In the genomic region with DNA sequence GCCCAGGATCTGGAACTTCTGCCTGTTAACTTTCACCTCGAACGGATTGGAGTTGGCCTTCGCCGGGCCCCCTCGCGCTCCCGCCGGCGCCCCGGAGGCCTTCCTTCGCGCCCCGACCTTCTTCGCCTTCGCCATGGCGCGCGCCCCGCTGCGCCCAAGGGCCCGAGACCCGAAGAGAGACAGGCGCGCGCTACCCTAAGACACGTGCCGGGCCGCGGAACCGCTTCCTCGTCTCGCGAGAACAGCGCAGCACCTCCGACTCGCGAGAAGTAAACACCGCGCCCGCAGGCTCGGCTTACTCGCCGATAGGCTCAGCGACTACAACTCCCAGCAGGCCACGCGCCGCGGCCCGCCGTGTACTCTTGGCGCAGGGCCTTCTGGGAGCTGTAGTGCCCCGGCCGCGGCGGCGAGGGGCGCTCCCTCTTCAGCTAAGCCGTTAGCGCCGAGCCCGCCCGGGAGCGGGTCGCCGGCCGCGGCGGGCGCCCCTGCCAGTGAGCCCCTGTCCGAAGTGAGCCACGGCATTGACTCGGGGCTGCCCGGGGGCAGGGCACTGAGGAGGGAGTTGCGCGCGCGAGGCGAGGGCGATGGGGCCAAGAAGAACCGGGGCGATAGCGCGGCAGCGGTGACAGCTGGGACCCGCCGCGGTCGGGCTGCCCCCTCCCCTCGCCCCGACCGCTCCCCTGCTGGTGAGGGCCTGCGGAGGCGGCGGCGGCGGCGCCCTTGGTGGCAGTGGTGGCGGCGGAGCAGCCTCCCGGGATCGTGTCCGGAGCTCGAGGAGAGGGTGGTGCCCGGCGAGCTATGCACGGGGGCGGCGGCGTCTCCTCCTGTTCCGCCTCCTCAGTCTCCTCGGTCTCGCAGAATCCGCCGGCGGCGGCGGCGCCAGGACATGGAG, we compare ENCODE assay signal across 9 cellular contexts. TPM values are rescaled to one million over a fixed set of nuclear protein-coding genes. Genes with fewer than 3 reads are reported as not detected.
DNase-seq lines count a peak whose midpoint lies in the region; ATAC-seq, FAIRE-seq and TF ChIP-seq lines count a peak whose summit lies in the region.
"Had no signal": no experiment of that assay in that cellular context is flagged by ENCODE, and none has a peak within 500 bp of the region (broad histone marks: within the 10 kb centered on the region; RNA-seq: fewer than 3 reads in every experiment).

A gene (plus strand): TSS at position 387 of the 892 bp plus-strand sequence. CDS start 500 bp downstream, at position 887.
A gene (minus strand): TSS at position 222 of the 892 bp plus-strand sequence. CDS start 87 bp downstream, at position 135.

- WGBS in mammary epithelial cell (ENCODE audit: low coverage, missing lambda C conversion rate) = 1% methylated on average over 17 of the region's 118 CpGs
- WGBS in small intestine, 3 donors = 0% methylated on average over 88 to 118 of the region's 118 CpGs

- H3K9me3 ChIP-seq in WERI-Rb-1 (ENCODE audit: severe bottlenecking) (no peaks in the 10 kb centered on the region), mammary epithelial cell (replicated peaks; ENCODE audit: insufficient read depth, low read length) (no peaks in the 10 kb centered on the region), small intestine (ENCODE audit: control insufficient read depth, low read depth) (no peaks in the 10 kb centered on the region)

- H4K20me1 ChIP-seq in mammary epithelial cell (ENCODE audit: insufficient read depth, low read length) = no peaks in the 10 kb centered on the region

- intact Hi-C loops in mammary epithelial cell (cut with micrococcal nuclease) = loop anchor here (1.0 to 2.0 kb wide), 3 partner anchors 27 to 74 kb away; no protein-coding TSS in a partner anchor

- no peak for FAIRE-seq in small intestine (lab: Jason Lieb, UNC)
- FAIRE-seq: TTC549 had no signal

- in situ Hi-C loops in mammary epithelial cell (cut with MboI; ENCODE audit: low sequenced_read_pairs in 2 of 2) = no loop called here

- H3K4me2 ChIP-seq in mammary epithelial cell (ENCODE audit: insufficient read depth, low read depth, low read length) = peak within 1 kb of the TSS; percentile 97

- CTCF ChIA-PET in mammary epithelial cell (lab: Charles Lee; ENCODE audit: low non-redundant PET) = interaction anchor here (0.6 to 1.3 kb wide), 3 partner anchors 27 to 75 kb away, joined by 4 to 7 read pairs (median 4); no protein-coding TSS in a partner anchor

- H3K27me3 ChIP-seq in WERI-Rb-1 (ENCODE audit: insufficient read depth, low read depth, severe bottlenecking) = no peaks in the 10 kb centered on the region
- H3K27me3 ChIP-seq in mammary epithelial cell (ENCODE audit: insufficient read depth, low read length) = no peaks in the 10 kb centered on the region
- no peaks in the 10 kb centered on the region for H3K27me3 ChIP-seq in small intestine (ENCODE audit: control insufficient read depth in 2 of 2, insufficient read depth in 2 of 2, low read length in 2 of 2)

- H3K79me2 ChIP-seq in mammary epithelial cell (ENCODE audit: insufficient read depth, low read length) = peaks cover 51% of the 10 kb centered on the region

- ATAC-seq in GM18907 (IDR thresholded peaks at IDR 0.05; ENCODE audit: unreplicated experiment) = peak; percentile 89
- ATAC-seq in HG03139 (IDR thresholded peaks at IDR 0.05; ENCODE audit: unreplicated experiment) = peak; percentile 90

- H3K27ac ChIP-seq in WERI-Rb-1 = peak within 1 kb of the TSS; percentile 94
- H3K27ac ChIP-seq in mammary epithelial cell (ENCODE audit: insufficient read depth, low read depth, low read length) = peak within 1 kb of the TSS; percentile 72
- H3K27ac ChIP-seq in small intestine (ENCODE audit: low read depth in 1 of 2, low read length in 1 of 2) = peak within 1 kb of the TSS; percentile 75 to 92

- DNase-seq in AG08396 (ENCODE audit: low spot score) = peak; percentile 99
- DNase-seq in NCI-H2196 (lab: John Stamatoyannopoulos, UW; ENCODE audit: unreplicated experiment) = peak; percentile 98
- DNase-seq in WERI-Rb-1 = peak; percentile 99
- DNase-seq in mammary epithelial cell = peak; percentile 97
- peak; percentile 98 for DNase-seq in iPS-NIHi7 (ENCODE audit: extremely low spot score)
- peak; percentile 98 for DNase-seq in small intestine

- H3K4me1 ChIP-seq in mammary epithelial cell (ENCODE audit: insufficient read depth, low read length) = peaks cover 15% of the 10 kb centered on the region
- peaks cover 3 to 8% of the 10 kb centered on the region in 2 donors for H3K4me1 ChIP-seq in small intestine (ENCODE audit: control insufficient read depth in 2 of 2, insufficient read depth in 1 of 2, low read depth in 1 of 2, low read length in 1 of 2)

- H3K4me3 ChIP-seq in WERI-Rb-1 (ENCODE audit: low read depth, low read length) = peak within 1 kb of the TSS; percentile 63
- peak within 1 kb of the TSS; percentile 60 to 89 (median 64) for H3K4me3 ChIP-seq in mammary epithelial cell (replicated peaks in 1 of 3; ENCODE audit: insufficient read depth in 1 of 3, low read depth in 2 of 3, low read length in 3 of 3)
- H3K4me3 ChIP-seq in small intestine (ENCODE audit: low read depth in 1 of 2, low read length in 2 of 2) = peak within 1 kb of the TSS; percentile 80 to 86

- H3K36me3 ChIP-seq in WERI-Rb-1 (peaks cover 47% of the 10 kb centered on the region), mammary epithelial cell (ENCODE audit: insufficient read depth, low read length) (no peaks in the 10 kb centered on the region), small intestine (ENCODE audit: control insufficient read depth in 2 of 2, insufficient read depth in 2 of 2, low read length in 2 of 2) (no peaks in the 10 kb centered on the region)

- peak within 1 kb of the TSS; percentile 99 for H2AFZ ChIP-seq in mammary epithelial cell (ENCODE audit: low read depth, low read length)

- H3K9ac ChIP-seq in mammary epithelial cell (ENCODE audit: insufficient read depth, low read length) = peak within 1 kb of the TSS; percentile 74

- dilution Hi-C loops in mammary epithelial cell (cut with HindIII; ENCODE audit: low sequenced_read_pairs) = no loop called here

- TF ChIP-seq CTCF in WERI-Rb-1 (IDR thresholded peaks at IDR 0.05; ENCODE audit: low read depth, low read length) (peak; percentile 22), mammary epithelial cell (conservative IDR thresholded peaks at IDR 0.05 in 1 of 2, IDR thresholded peaks at IDR 0.05 in 1 of 2; ENCODE audit: extremely low read depth in 1 of 2, insufficient read depth in 1 of 2, low read depth in 1 of 2, low read length in 2 of 2) (peak; percentile 5 to 35)

- no TSS peak for BruUV-seq in mammary epithelial cell (replicated peaks; lab: Mats Ljungman, UMichigan)

RNA-seq across cellular contexts. Expression of the first gene that starts in this region (rescaled TPM):
- 1 to 10 TPM; 5.4 to 6.8 TPM for total RNA-seq in mammary epithelial cell
- polyA plus RNA-seq in mammary epithelial cell (2.1 TPM), small intestine (1 to 10 TPM; 1.1 to 3.8 (median 1.8) TPM)
- polyA minus RNA-seq in mammary epithelial cell = not detected

RNA-seq across cellular contexts. Expression of the second gene that starts in this region (rescaled TPM):
- total RNA-seq in mammary epithelial cell = 10 to 100 TPM; 22.8 to 40.0 TPM
- polyA plus RNA-seq in mammary epithelial cell = 16.1 TPM
- 37.5 TPM for polyA minus RNA-seq in mammary epithelial cell
- 10 to 100 TPM in 2 of 3 donors, 1 to 10 TPM in 1; 10.0 to 26.3 (median 10.5) TPM for polyA plus RNA-seq in small intestine

Comparison
In these comparisons a context has a peak if more than half of its experiments do, and no peak if none do; other contexts are left out.
1. Peak in every context shown above with its lines: DNase-seq, ATAC-seq, H3K4me3 ChIP-seq and H3K27ac ChIP-seq.